In genomic region chr19:2269244-2270156, GRCh38 we compare ENCODE assay signal across 8 cellular contexts. TPM values are rescaled to one million over a fixed set of nuclear protein-coding genes. Genes with fewer than 3 reads are reported as not detected.
A peak's percentile ranks its signal among the peaks of the same experiment; 100 is the strongest.
DNase-seq lines count a peak whose midpoint lies in the region; ATAC-seq, FAIRE-seq and TF ChIP-seq lines count a peak whose summit lies in the region.

No MANE protein-coding gene starts in this region.

- H3K4me1 ChIP-seq in Karpas-422 (ENCODE audit: low read length): peaks cover 48% of the 10 kb centered on the region
- peaks cover 17% of the 10 kb centered on the region for H3K4me1 ChIP-seq in fibroblast of lung (ENCODE audit: control insufficient read depth, extremely low read depth, insufficient read depth, low read length)

- H3K9me2 ChIP-seq in Karpas-422 (replicated peaks; ENCODE audit: insufficient read depth, low read length): no peaks in the 10 kb centered on the region

- peaks cover 15 to 55% (median 40%) of the 10 kb centered on the region in 4 donors for H3K4me1 Mint-ChIP-seq in naive thymus-derived CD8-positive, alpha-beta T cell
- peaks cover 35 to 61% of the 10 kb centered on the region in 2 donors for H3K4me1 Mint-ChIP-seq in stimulated activated naive B cell treated with anti-CD40 and anti-IgM and Interleukin-4, amounts not matched to agents 10 μg/mL and 1 μg/mL and 100 μg/mL, for 72 hours

- TF ChIP-seq CTCF in fibroblast of lung (conservative IDR thresholded peaks at IDR 0.05 in 1 of 2, IDR thresholded peaks at IDR 0.05 in 1 of 2; ENCODE audit: low read depth in 1 of 2, low read length in 2 of 2): no peak

- H3K4me3 Mint-ChIP-seq in naive thymus-derived CD8-positive, alpha-beta T cell: peak overlapping the region; percentile 87 to 97 (median 90)
- peak overlapping the region; percentile 91 to 95 for H3K4me3 Mint-ChIP-seq in stimulated activated naive B cell treated with anti-CD40 and anti-IgM and Interleukin-4, amounts not matched to agents 10 μg/mL and 1 μg/mL and 100 μg/mL, for 72 hours

- peak overlapping the region; percentile 100 for H3K4me3 ChIP-seq in Karpas-422 (ENCODE audit: low read length)
- H3K4me3 ChIP-seq in fibroblast of lung (replicated peaks in 1 of 4; ENCODE audit: control extremely low read depth in 1 of 4, insufficient read depth in 1 of 4, low read depth in 3 of 4, low read length in 4 of 4): peak overlapping the region; percentile 66 to 99 (median 86)

- ATAC-seq in GM21717 (IDR thresholded peaks at IDR 0.05; ENCODE audit: unreplicated experiment): peak; percentile 43
- peak; percentile 77 to 85 for ATAC-seq in naive thymus-derived CD8-positive, alpha-beta T cell
- ATAC-seq in stimulated activated naive B cell treated with anti-CD40 and anti-IgM and Interleukin-4, amounts not matched to agents 10 μg/mL and 1 μg/mL and 100 μg/mL, for 72 hours (replicated peaks): peak; percentile 48 to 63

- H3K79me2 ChIP-seq in Karpas-422 (ENCODE audit: low read length): peaks cover 30% of the 10 kb centered on the region
- H3K79me2 ChIP-seq in fibroblast of lung (ENCODE audit: control insufficient read depth, insufficient read depth, low read length): peaks cover 49% of the 10 kb centered on the region

- H3K27ac ChIP-seq in Karpas-422 (ENCODE audit: low read length): peak overlapping the region; percentile 94
- peak overlapping the region; percentile 95 for H3K27ac ChIP-seq in fibroblast of lung (ENCODE audit: insufficient read depth, low read length)

- H3K27me3 ChIP-seq in Karpas-422 (ENCODE audit: low read length) (no peaks in the 10 kb centered on the region), fibroblast of lung (ENCODE audit: control insufficient read depth, insufficient read depth, low read length) (no peaks in the 10 kb centered on the region)

- peaks cover 0 to 2% (median 0%) of the 10 kb centered on the region in 9 donors for H3K9me3 Mint-ChIP-seq in naive thymus-derived CD8-positive, alpha-beta T cell
- H3K9me3 Mint-ChIP-seq in stimulated activated naive B cell treated with anti-CD40 and anti-IgM and Interleukin-4, amounts not matched to agents 10 μg/mL and 1 μg/mL and 100 μg/mL, for 72 hours: no peaks in the 10 kb centered on the region

- H3K27me3 Mint-ChIP-seq in naive thymus-derived CD8-positive, alpha-beta T cell: no peaks in the 10 kb centered on the region
- no peaks in the 10 kb centered on the region for H3K27me3 Mint-ChIP-seq in stimulated activated naive B cell treated with anti-CD40 and anti-IgM and Interleukin-4, amounts not matched to agents 10 μg/mL and 1 μg/mL and 100 μg/mL, for 72 hours

- H3K36me3 Mint-ChIP-seq in naive thymus-derived CD8-positive, alpha-beta T cell: peaks cover 0 to 28% (median 5%) of the 10 kb centered on the region in 3 donors
- H3K36me3 Mint-ChIP-seq in stimulated activated naive B cell treated with anti-CD40 and anti-IgM and Interleukin-4, amounts not matched to agents 10 μg/mL and 1 μg/mL and 100 μg/mL, for 72 hours: peaks cover 39 to 45% of the 10 kb centered on the region in 2 donors

- POLR2A ChIA-PET in naive thymus-derived CD8-positive, alpha-beta T cell (lab: Charles Lee): interaction anchor here (0.7 to 12.1 kb wide), 22 partner anchors 14 to 372 kb away, joined by 3 to 370 read pairs (median 4); partner anchors contain the start of genes AMH, JSRP1, LINGO3 and PEAK3

- H4K20me1 ChIP-seq in Karpas-422 (ENCODE audit: insufficient read depth, low read depth, low read length): peaks cover 38% of the 10 kb centered on the region
- H4K20me1 ChIP-seq in fibroblast of lung (ENCODE audit: control insufficient read depth, extremely low read depth, insufficient read depth, low read length): peaks cover 4% of the 10 kb centered on the region

- DNase-seq in DMS53 treated with DMSO at 0.1 percent for 48 hours (lab: John Stamatoyannopoulos, UW; ENCODE audit: unreplicated experiment) (peak; percentile 73), Karpas-422 (peak; percentile 99), RCC 7860 (ENCODE audit: low spot score) (peak; percentile 93), fibroblast of lung (ENCODE audit: low read depth in 2 of 2) (peak; percentile 91 to 96)
- DNase-seq in activated T-helper 1 cell treated with anti-CD3 and anti-CD28 coated beads, Interleukin-2, amount 50 U/mL, for 16 hours (ENCODE audit: low read depth in 1 of 2, low spot score in 1 of 2): peak; percentile 99
- DNase-seq in naive thymus-derived CD8-positive, alpha-beta T cell: peak; percentile 98 to 100 (median 99)
- DNase-seq in stimulated activated naive B cell treated with anti-CD40 and anti-IgM and Interleukin-4, amounts not matched to agents 10 μg/mL and 1 μg/mL and 100 μg/mL, for 72 hours: peak; percentile 98

- H3K36me3 ChIP-seq in Karpas-422 (ENCODE audit: insufficient read depth, low read length) (peaks cover 24% of the 10 kb centered on the region), fibroblast of lung (ENCODE audit: control insufficient read depth, insufficient read depth, low read length) (peaks cover 15% of the 10 kb centered on the region)

- no peak overlapping the region for H2AFZ ChIP-seq in Karpas-422 (ENCODE audit: low read length)
- H2AFZ ChIP-seq in fibroblast of lung (ENCODE audit: low read length): no peak overlapping the region

- H3K9ac ChIP-seq in Karpas-422 (ENCODE audit: low read length) (peak overlapping the region; percentile 100), fibroblast of lung (ENCODE audit: insufficient read depth, low read length) (peak overlapping the region; percentile 97)

- no peaks in the 10 kb centered on the region for H3K9me3 ChIP-seq in Karpas-422 (ENCODE audit: low read length)
- no peaks in the 10 kb centered on the region for H3K9me3 ChIP-seq in fibroblast of lung (ENCODE audit: control insufficient read depth, insufficient read depth, low read depth, low read length)

- no peak for FAIRE-seq in RCC 7860 (lab: Jason Lieb, UNC)

- peak overlapping the region; percentile 74 for H3K4me2 ChIP-seq in Karpas-422 (ENCODE audit: low read depth, low read length, poor library complexity, severe bottlenecking)
- H3K4me2 ChIP-seq in fibroblast of lung (ENCODE audit: extremely low read depth, insufficient read depth, low read length): no peak overlapping the region

- H3K27ac Mint-ChIP-seq in naive thymus-derived CD8-positive, alpha-beta T cell: peak overlapping the region; percentile 76 to 96 (median 93)
- H3K27ac Mint-ChIP-seq in stimulated activated naive B cell treated with anti-CD40 and anti-IgM and Interleukin-4, amounts not matched to agents 10 μg/mL and 1 μg/mL and 100 μg/mL, for 72 hours: peak overlapping the region; percentile 99

RNA-seq across cellular contexts. Expression of gene PEAK3, which starts 12.5 kb away (rescaled TPM):
- total RNA-seq in Karpas-422 (2014; rRNA removed; shearing (Covaris generic); ENCODE audit: low replicate concordance): not detected in 2 replicates
- not detected in 2 replicates for total RNA-seq in fibroblast of lung
- polyA plus RNA-seq in fibroblast of lung: not detected in 2 replicates
- 0.06 and 0.08 TPM in 2 replicates for polyA plus RNA-seq in fibroblast of lung (2012)
- polyA minus RNA-seq in fibroblast of lung (ENCODE audit: low replicate concordance): not detected in 2 replicates
- total RNA-seq in naive thymus-derived CD8-positive, alpha-beta T cell: under 1 TPM; 0.14 to 0.23 TPM
- polyA plus RNA-seq in naive thymus-derived CD8-positive, alpha-beta T cell: under 1 TPM in 1 of 3 donors, not detected in 2; 0.15 TPM

RNA-seq across cellular contexts. Expression of gene JSRP1, which starts 13.3 kb away (rescaled TPM):
- not detected in 2 replicates for total RNA-seq in Karpas-422 (2014; rRNA removed; shearing (Covaris generic); ENCODE audit: low replicate concordance)
- not detected in 2 replicates for total RNA-seq in fibroblast of lung
- polyA plus RNA-seq in fibroblast of lung: not detected in 2 replicates
- 0.64 and 0.88 TPM in 2 replicates for polyA plus RNA-seq in fibroblast of lung (2012)
- not detected in 2 replicates for polyA minus RNA-seq in fibroblast of lung (ENCODE audit: low replicate concordance)
- total RNA-seq in naive thymus-derived CD8-positive, alpha-beta T cell: under 1 TPM in 1 of 2 experiments, not detected in 1; 0.70 TPM
- polyA plus RNA-seq in naive thymus-derived CD8-positive, alpha-beta T cell: 1 to 10 TPM in 1 of 3 donors, under 1 TPM in 2; 0.41 to 1.3 (median 0.59) TPM

RNA-seq across cellular contexts. Expression of gene AMH, which starts 20.4 kb away (rescaled TPM):
- total RNA-seq in Karpas-422 (2014; rRNA removed; shearing (Covaris generic); ENCODE audit: low replicate concordance): 1.9 and 7.2 TPM in 2 replicates
- 0.26 and 0.33 TPM in 2 replicates for total RNA-seq in fibroblast of lung
- 0.03 and 0.07 TPM in 2 replicates for polyA plus RNA-seq in fibroblast of lung
- polyA plus RNA-seq in fibroblast of lung (2012): 0.28 and 0.51 TPM in 2 replicates
- not detected in 2 replicates for polyA minus RNA-seq in fibroblast of lung (ENCODE audit: low replicate concordance)
- total RNA-seq in naive thymus-derived CD8-positive, alpha-beta T cell: 10 to 100 TPM; 13.6 to 14.0 TPM
- polyA plus RNA-seq in naive thymus-derived CD8-positive, alpha-beta T cell: not detected

RNA-seq across cellular contexts. Expression of gene SF3A2, which starts 32.9 kb away (rescaled TPM):
- total RNA-seq in Karpas-422 (2014; rRNA removed; shearing (Covaris generic); ENCODE audit: low replicate concordance): 27.2 and 55.8 TPM in 2 replicates
- 23.1 and 31.5 TPM in 2 replicates for total RNA-seq in fibroblast of lung
- 11.1 and 14.8 TPM in 2 replicates for polyA plus RNA-seq in fibroblast of lung
- polyA plus RNA-seq in fibroblast of lung (2012): 41.0 and 51.7 TPM in 2 replicates
- 10.5 and 12.8 TPM in 2 replicates for polyA minus RNA-seq in fibroblast of lung (ENCODE audit: low replicate concordance)
- 100 to 1,000 TPM; 149 to 162 TPM for total RNA-seq in naive thymus-derived CD8-positive, alpha-beta T cell
- 10 to 100 TPM; 16.3 to 33.5 (median 26.0) TPM for polyA plus RNA-seq in naive thymus-derived CD8-positive, alpha-beta T cell

RNA-seq across cellular contexts. Expression of gene PLEKHJ1, which starts 33.4 kb away (rescaled TPM):
- total RNA-seq in Karpas-422 (2014; rRNA removed; shearing (Covaris generic); ENCODE audit: low replicate concordance): 57.4 and 136 TPM in 2 replicates
- total RNA-seq in fibroblast of lung: 46.0 and 61.3 TPM in 2 replicates
- polyA plus RNA-seq in fibroblast of lung: 34.9 and 41.3 TPM in 2 replicates
- 45.7 and 63.1 TPM in 2 replicates for polyA plus RNA-seq in fibroblast of lung (2012)
- polyA minus RNA-seq in fibroblast of lung (ENCODE audit: low replicate concordance): 54.4 and 130 TPM in 2 replicates
- 10 to 100 TPM; 56.7 to 59.8 TPM for total RNA-seq in naive thymus-derived CD8-positive, alpha-beta T cell
- 100 to 1,000 TPM in 2 of 3 donors, 10 to 100 TPM in 1; 85.2 to 106 (median 101) TPM for polyA plus RNA-seq in naive thymus-derived CD8-positive, alpha-beta T cell

Comparison
In these comparisons a context has a peak if more than half of its experiments do, and no peak if none do; other contexts are left out.
1. Peak in every context shown above with its lines: DNase-seq, ATAC-seq, H3K4me3 ChIP-seq and H3K27ac ChIP-seq.